Comparison of ENCODE assay signal across 8 cellular contexts in the genomic region with DNA sequence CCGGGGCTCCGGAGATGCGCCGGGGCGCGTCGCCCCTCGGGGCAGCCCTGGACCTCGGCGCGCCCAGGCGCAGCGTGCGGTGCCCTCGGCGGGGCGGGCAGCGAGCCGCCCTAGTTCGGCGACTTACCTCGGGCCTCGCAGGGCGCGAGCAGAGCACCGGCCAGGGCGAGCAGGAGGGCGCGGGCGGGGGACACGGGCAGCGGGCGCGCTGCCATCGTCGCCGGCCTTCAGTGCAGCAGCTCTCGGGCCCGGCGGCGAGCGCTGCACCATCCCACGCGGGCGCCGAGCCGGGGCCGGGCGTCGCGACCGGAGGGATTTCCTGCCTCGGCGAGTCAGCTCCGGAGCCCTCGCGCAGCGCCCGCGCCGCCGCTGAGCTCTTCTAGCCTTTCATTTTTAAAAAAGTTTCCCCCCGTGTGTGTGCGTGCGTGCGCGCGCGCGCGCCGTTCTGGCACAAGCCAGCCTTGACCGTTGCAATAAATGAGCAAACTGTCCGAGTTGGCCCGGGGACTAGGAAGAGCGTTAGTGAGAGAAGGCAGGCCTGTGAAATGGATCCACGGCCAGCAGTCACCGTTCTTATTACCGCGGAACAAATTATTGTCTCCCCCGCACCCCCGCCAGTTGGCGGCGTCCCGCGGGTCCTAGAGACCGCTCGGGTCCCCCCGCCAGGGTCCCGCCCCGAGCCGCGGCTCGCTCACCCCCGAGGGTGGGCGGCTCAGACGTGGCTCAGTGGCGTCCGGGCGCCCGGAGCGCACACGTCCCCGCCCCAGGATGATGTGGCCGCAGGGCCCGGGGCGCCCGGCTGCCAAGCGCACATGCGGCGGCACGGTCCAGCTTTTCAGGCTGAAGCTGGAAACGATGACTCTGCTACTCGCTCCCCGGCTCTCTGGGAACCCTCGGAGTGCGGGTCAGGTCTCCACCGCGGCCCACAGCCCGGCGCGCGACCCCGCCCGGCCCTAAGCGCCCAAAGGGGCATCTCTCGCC. TPM values are rescaled to one million over a fixed set of nuclear protein-coding genes. Genes with fewer than 3 reads are reported as not detected.
DNase-seq lines count a peak whose midpoint lies in the region; ATAC-seq and TF ChIP-seq lines count a peak whose summit lies in the region.

A gene with protein sequence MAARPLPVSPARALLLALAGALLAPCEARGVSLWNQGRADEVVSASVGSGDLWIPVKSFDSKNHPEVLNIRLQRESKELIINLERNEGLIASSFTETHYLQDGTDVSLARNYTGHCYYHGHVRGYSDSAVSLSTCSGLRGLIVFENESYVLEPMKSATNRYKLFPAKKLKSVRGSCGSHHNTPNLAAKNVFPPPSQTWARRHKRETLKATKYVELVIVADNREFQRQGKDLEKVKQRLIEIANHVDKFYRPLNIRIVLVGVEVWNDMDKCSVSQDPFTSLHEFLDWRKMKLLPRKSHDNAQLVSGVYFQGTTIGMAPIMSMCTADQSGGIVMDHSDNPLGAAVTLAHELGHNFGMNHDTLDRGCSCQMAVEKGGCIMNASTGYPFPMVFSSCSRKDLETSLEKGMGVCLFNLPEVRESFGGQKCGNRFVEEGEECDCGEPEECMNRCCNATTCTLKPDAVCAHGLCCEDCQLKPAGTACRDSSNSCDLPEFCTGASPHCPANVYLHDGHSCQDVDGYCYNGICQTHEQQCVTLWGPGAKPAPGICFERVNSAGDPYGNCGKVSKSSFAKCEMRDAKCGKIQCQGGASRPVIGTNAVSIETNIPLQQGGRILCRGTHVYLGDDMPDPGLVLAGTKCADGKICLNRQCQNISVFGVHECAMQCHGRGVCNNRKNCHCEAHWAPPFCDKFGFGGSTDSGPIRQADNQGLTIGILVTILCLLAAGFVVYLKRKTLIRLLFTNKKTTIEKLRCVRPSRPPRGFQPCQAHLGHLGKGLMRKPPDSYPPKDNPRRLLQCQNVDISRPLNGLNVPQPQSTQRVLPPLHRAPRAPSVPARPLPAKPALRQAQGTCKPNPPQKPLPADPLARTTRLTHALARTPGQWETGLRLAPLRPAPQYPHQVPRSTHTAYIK (minus strand): TSS at position 547 of the 981 bp plus-strand sequence. CDS start 332 bp downstream, at position 215.

- peaks cover 0 to 5% of the 10 kb centered on the region in 2 donors for H3K4me1 ChIP-seq in gastrocnemius medialis
- H3K4me1 ChIP-seq in Karpas-422 (ENCODE audit: low read length): no peaks in the 10 kb centered on the region

- peak within 1 kb of the TSS; percentile 81 for H3K4me3 ChIP-seq in astrocyte of the spinal cord (ENCODE audit: low read depth, low read length)
- peak within 1 kb of the TSS; percentile 54 for H3K4me3 ChIP-seq in iPS-11a (ENCODE audit: low read depth, low read length)
- peak within 1 kb of the TSS; percentile 34 to 45 (median 36) for H3K4me3 ChIP-seq in gastrocnemius medialis
- no peak within 1 kb of the TSS for H3K4me3 ChIP-seq in Karpas-422 (ENCODE audit: low read length)

- H4K20me1 ChIP-seq in Karpas-422 (ENCODE audit: insufficient read depth, low read depth, low read length): no peaks in the 10 kb centered on the region

- H3K9me3 ChIP-seq in gastrocnemius medialis (no peaks in the 10 kb centered on the region), Karpas-422 (ENCODE audit: low read length) (no peaks in the 10 kb centered on the region)

- no peak within 1 kb of the TSS for H3K4me2 ChIP-seq in Karpas-422 (ENCODE audit: low read depth, low read length, poor library complexity, severe bottlenecking)

- H3K79me2 ChIP-seq in Karpas-422 (ENCODE audit: low read length): no peaks in the 10 kb centered on the region

- H2AFZ ChIP-seq in Karpas-422 (ENCODE audit: low read length): no peak within 1 kb of the TSS

- intact Hi-C loops in gastrocnemius medialis (cut with DNase I; ENCODE audit: low total_unique reads): no loop called here

- ATAC-seq in gastrocnemius medialis (no peak), HG03342 (IDR thresholded peaks at IDR 0.05; ENCODE audit: unreplicated experiment) (no peak)

- in situ Hi-C loops in astrocyte of the spinal cord (cut with HindIII; ENCODE audit: low sequenced_read_pairs) (no loop called here), gastrocnemius medialis (cut with MboI; ENCODE audit: low sequenced_read_pairs in 4 of 4) (loop anchor here in 1 of 4 donors (25.0 kb wide), 1 partner anchor 401 kb away; no protein-coding TSS in a partner anchor)

- peak; percentile 26 for DNase-seq in activated naive CD4-positive, alpha-beta T cell treated with Interleukin-2 at 50 U/mL for 16 hours
- no peak for DNase-seq in activated naive CD4-positive, alpha-beta T cell treated with anti-CD3 and anti-CD28 coated beads, Interleukin-2, amount 50 U/mL, for 16 hours
- DNase-seq in astrocyte of the spinal cord (ENCODE audit: low read depth, low spot score) (peak; percentile 85), gastrocnemius medialis (no peak), NCI-H526 (lab: John Stamatoyannopoulos, UW) (no peak), Karpas-422 (no peak)

- TF ChIP-seq POLR2A in gastrocnemius medialis (IDR thresholded peaks at IDR 0.05): no peak

- H3K27ac ChIP-seq in gastrocnemius medialis (no peak within 1 kb of the TSS), Karpas-422 (ENCODE audit: low read length) (no peak within 1 kb of the TSS)

- TF ChIP-seq CTCF in astrocyte of the spinal cord (IDR thresholded peaks at IDR 0.05; ENCODE audit: low read depth, low read length): no peak
- no peak for TF ChIP-seq CTCF in gastrocnemius medialis (IDR thresholded peaks at IDR 0.05 in 4 of 5, conservative IDR thresholded peaks at IDR 0.05 in 1 of 5)

- H3K27me3 ChIP-seq in gastrocnemius medialis (peaks cover 10 to 25% (median 20%) of the 10 kb centered on the region in 3 donors), Karpas-422 (ENCODE audit: low read length) (no peaks in the 10 kb centered on the region)

- no peaks in the 10 kb centered on the region for H3K9me2 ChIP-seq in Karpas-422 (replicated peaks; ENCODE audit: insufficient read depth, low read length)

- no peak within 1 kb of the TSS for H3K9ac ChIP-seq in Karpas-422 (ENCODE audit: low read length)

- no peaks in the 10 kb centered on the region for H3K36me3 ChIP-seq in gastrocnemius medialis
- H3K36me3 ChIP-seq in Karpas-422 (ENCODE audit: insufficient read depth, low read length): no peaks in the 10 kb centered on the region

RNA-seq across cellular contexts. Expression of the gene that starts here (rescaled TPM):
- total RNA-seq in gastrocnemius medialis: under 1 TPM in 1 of 4 donors, not detected in 3; 0.10 TPM
- total RNA-seq in Karpas-422 (2014; rRNA removed; shearing (Covaris generic); ENCODE audit: low replicate concordance): not detected in 2 replicates

Comparison
In these comparisons a context has a peak if more than half of its experiments do, and no peak if none do; other contexts are left out.
1. DNase-seq: peak in activated naive CD4-positive, alpha-beta T cell treated with Interleukin-2 at 50 U/mL for 16 hours (single experiment) and astrocyte of the spinal cord (single experiment); none in activated naive CD4-positive, alpha-beta T cell treated with anti-CD3 and anti-CD28 coated beads, Interleukin-2, amount 50 U/mL, for 16 hours (single experiment), gastrocnemius medialis (0 of 2), NCI-H526 (0 of 2) and Karpas-422 (single experiment).